8 cellular contexts compared by ENCODE assay signal in genomic region chr15:38072507-38073277, GRCh38.
DNase-seq lines count a peak whose midpoint lies in the region; ATAC-seq lines count a peak whose summit lies in the region.

No MANE protein-coding gene starts in this region.

- peak overlapping the region; percentile 80 for H3K9ac ChIP-seq in BLaER1
- no peak overlapping the region for H3K9ac ChIP-seq in neuronal stem cell (ENCODE audit: low read depth, low read length, poor library complexity)

- no peaks in the 10 kb centered on the region for H3K9me3 Mint-ChIP-seq in activated naive CD8-positive, alpha-beta T cell treated with anti-CD3 and anti-CD28 coated beads, Interleukin-2, amount 50 U/mL, for 24 hours

- peak overlapping the region; percentile 88 for H3K27ac ChIP-seq in BLaER1
- peak overlapping the region; percentile 96 for H3K27ac ChIP-seq in neuronal stem cell (replicated peaks; ENCODE audit: low read length)

- intact Hi-C loops in Right ventricle myocardium inferior (cut with DNase I), result loop anchor here (1.0 to 5.0 kb wide), 3 partner anchors 65 to 280 kb away; partner anchors contain the start of gene SPRED1

- H2BK15ac ChIP-seq in neuronal stem cell (ENCODE audit: low read length), result no peak overlapping the region

- H3K4me1 ChIP-seq in BLaER1, result peaks cover 94% of the 10 kb centered on the region
- H3K4me1 ChIP-seq in neuronal stem cell (ENCODE audit: control insufficient read depth in 2 of 2, insufficient read depth in 1 of 2, low read depth in 1 of 2, low read length in 2 of 2), result peaks cover 22 to 66% of the 10 kb centered on the region in 2 donors

- H4K91ac ChIP-seq in neuronal stem cell (ENCODE audit: low read depth, low read length, poor library complexity), result no peak overlapping the region

- no peaks in the 10 kb centered on the region for H3K27me3 ChIP-seq in BLaER1
- no peaks in the 10 kb centered on the region for H3K27me3 ChIP-seq in neuronal stem cell (ENCODE audit: control insufficient read depth in 3 of 3, insufficient read depth in 3 of 3, low read depth in 1 of 3, low read length in 3 of 3)

- peak overlapping the region; percentile 65 for H3K4me3 ChIP-seq in BLaER1
- peak overlapping the region; percentile 48 to 65 for H3K4me3 ChIP-seq in neuronal stem cell (ENCODE audit: low read length in 2 of 2)

- H3K9me3 ChIP-seq in BLaER1 (no peaks in the 10 kb centered on the region), neuronal stem cell (replicated peaks in 1 of 2; ENCODE audit: control insufficient read depth in 2 of 2, insufficient read depth in 1 of 2, low read depth in 1 of 2, low read length in 2 of 2) (no peaks in the 10 kb centered on the region)

- peak overlapping the region; percentile 49 for H2BK5ac ChIP-seq in neuronal stem cell (ENCODE audit: low read length)

- DNase-seq in NCI-H460 (ENCODE audit: extremely low read depth, low read depth), result peak; percentile 54
- peak; percentile 32 for DNase-seq in activated naive CD8-positive, alpha-beta T cell treated with anti-CD3 and anti-CD28 coated beads, Interleukin-2, amount 50 U/mL, for 24 hours
- peak; percentile 86 for DNase-seq in Right ventricle myocardium inferior (ENCODE audit: missing footprints)
- DNase-seq in neuronal stem cell (ENCODE audit: low spot score), result peak; percentile 91
- no peak for DNase-seq in SKM-1 treated with dmso at 0.1 percent for 144 hours (lab: John Stamatoyannopoulos, UW; ENCODE audit: unreplicated experiment)

- peak overlapping the region; percentile 70 for H2AFZ ChIP-seq in neuronal stem cell (ENCODE audit: low read length)

- H3K27ac Mint-ChIP-seq in activated naive CD8-positive, alpha-beta T cell treated with anti-CD3 and anti-CD28 coated beads, Interleukin-2, amount 50 U/mL, for 24 hours, result peak overlapping the region; percentile 68

- H3K4ac ChIP-seq in neuronal stem cell (ENCODE audit: low read length), result no peak overlapping the region

- H3K79me1 ChIP-seq in neuronal stem cell (ENCODE audit: low read depth, low read length), result no peaks in the 10 kb centered on the region

- peak; percentile 36 for ATAC-seq in GM18520 (IDR thresholded peaks at IDR 0.05; ENCODE audit: unreplicated experiment)
- peak; percentile 56 for ATAC-seq in HG02973 (IDR thresholded peaks at IDR 0.05; ENCODE audit: unreplicated experiment)
- peak; percentile 29 for ATAC-seq in activated naive CD8-positive, alpha-beta T cell treated with anti-CD3 and anti-CD28 coated beads, Interleukin-2, amount 50 U/mL, for 24 hours
- peak; percentile 91 for ATAC-seq in Right ventricle myocardium inferior

- H3K36me3 Mint-ChIP-seq in activated naive CD8-positive, alpha-beta T cell treated with anti-CD3 and anti-CD28 coated beads, Interleukin-2, amount 50 U/mL, for 24 hours (ENCODE audit: low read depth), result peaks cover 2% of the 10 kb centered on the region

- peak overlapping the region; percentile 66 for H3K4me3 Mint-ChIP-seq in activated naive CD8-positive, alpha-beta T cell treated with anti-CD3 and anti-CD28 coated beads, Interleukin-2, amount 50 U/mL, for 24 hours

- no peak overlapping the region for H2BK120ac ChIP-seq in neuronal stem cell (ENCODE audit: low read depth, low read length)

- H3K4me2 ChIP-seq in BLaER1, result peak overlapping the region; percentile 83
- H3K4me2 ChIP-seq in neuronal stem cell (ENCODE audit: insufficient read depth, low read length, poor library complexity, severe bottlenecking), result peak overlapping the region; percentile 63

- H4K8ac ChIP-seq in neuronal stem cell (ENCODE audit: low read depth, low read length), result no peak overlapping the region

- no peak overlapping the region for H2AK5ac ChIP-seq in neuronal stem cell (ENCODE audit: low read depth, low read length)

- H3K27me3 Mint-ChIP-seq in activated naive CD8-positive, alpha-beta T cell treated with anti-CD3 and anti-CD28 coated beads, Interleukin-2, amount 50 U/mL, for 24 hours, result peaks cover 58% of the 10 kb centered on the region

- H3K23ac ChIP-seq in neuronal stem cell (ENCODE audit: low read depth, low read length, poor library complexity), result no peak overlapping the region

- no peaks in the 10 kb centered on the region for H4K20me1 ChIP-seq in BLaER1

- WGBS in neuronal stem cell (ENCODE audit: extremely low coverage in 2 of 2, insufficient read length in 2 of 2, insufficient replicate concordance in 1 of 2), 2 donors, result no CpG with 5 or more reads among the region's 54 CpGs

- H3K36me3 ChIP-seq in BLaER1 (no peaks in the 10 kb centered on the region), neuronal stem cell (replicated peaks in 1 of 2; ENCODE audit: control insufficient read depth in 2 of 2, insufficient read depth in 2 of 2, low read length in 2 of 2) (no peaks in the 10 kb centered on the region)

- H2BK12ac ChIP-seq in neuronal stem cell (ENCODE audit: low read length), result no peak overlapping the region

- no peak overlapping the region for H3K14ac ChIP-seq in neuronal stem cell (ENCODE audit: low read length)

- peak overlapping the region; percentile 88 for H3K18ac ChIP-seq in neuronal stem cell (ENCODE audit: low read length)

- peaks cover 66% of the 10 kb centered on the region for H3K4me1 Mint-ChIP-seq in activated naive CD8-positive, alpha-beta T cell treated with anti-CD3 and anti-CD28 coated beads, Interleukin-2, amount 50 U/mL, for 24 hours

Comparison
In these comparisons a context has a peak if more than half of its experiments do, and no peak if none do; other contexts are left out.
1. ATAC-seq: peak in every context shown above with its lines; median percentile 91 in Right ventricle myocardium inferior; 56 in HG02973; 36 in GM18520; 29 in activated naive CD8-positive, alpha-beta T cell treated with anti-CD3 and anti-CD28 coated beads, Interleukin-2, amount 50 U/mL, for 24 hours.